ENCODE assay signal across 26 cellular contexts in genomic region chr14:51781352-51781751, GRCh38.
"Had no signal": no experiment of that assay in that cellular context is flagged by ENCODE, and none has a peak within 500 bp of the region (broad histone marks: within the 10 kb centered on the region; RNA-seq: fewer than 3 reads in every experiment).

No MANE protein-coding gene starts in this region.

- ATAC-seq: natural killer cell treated with Interleukin-12 subunit alpha and Interleukin-12 subunit beta and Interleukin-15 and Interleukin-18, amount 100 ng/mL, for 72 hours; pancreas; sciatic nerve; stimulated activated naive B cell treated with anti-CD40 and anti-IgM and Interleukin-4, amounts not matched to agents 10 μg/mL and 1 μg/mL and 100 μg/mL, for 72 hours had no signal

- H3K27ac Mint-ChIP-seq: natural killer cell treated with Interleukin-12 subunit alpha and Interleukin-12 subunit beta and Interleukin-15 and Interleukin-18, amount 100 ng/mL, for 72 hours; nephron progenitor cell; stimulated activated naive B cell treated with anti-CD40 and anti-IgM and Interleukin-4, amounts not matched to agents 10 μg/mL and 1 μg/mL and 100 μg/mL, for 72 hours had no signal

- H3K4me3 ChIP-seq: pancreas, prostate gland, right atrium auricular region, skin epidermis, smooth muscle cell, spleen, stomach, thoracic aorta, thyroid gland, tibial nerve, upper lobe of left lung, vagina had no signal

- H3K4me3 Mint-ChIP-seq: natural killer cell treated with Interleukin-12 subunit alpha and Interleukin-12 subunit beta and Interleukin-15 and Interleukin-18, amount 100 ng/mL, for 72 hours; nephron progenitor cell; neural crest cell; stimulated activated naive B cell treated with anti-CD40 and anti-IgM and Interleukin-4, amounts not matched to agents 10 μg/mL and 1 μg/mL and 100 μg/mL, for 72 hours; stimulated activated naive CD8-positive, alpha-beta T cell treated with anti-CD3 and anti-CD28 coated beads, Interleukin-15, Interleukin-2, amounts not matched to agents 100 ng/mL and 50 ng/mL, for 24 hours had no signal

- H3K36me3 Mint-ChIP-seq: stimulated activated naive B cell treated with anti-CD40 and anti-IgM and Interleukin-4, amounts not matched to agents 10 μg/mL and 1 μg/mL and 100 μg/mL, for 72 hours had no signal

- DNase-seq: nucleus accumbens; pancreas; retina; spleen; stimulated activated CD4-positive, alpha-beta T cell treated with anti-CD3 and anti-CD28 coated beads, Interleukin-12 subunit alpha, Interleukin-12 subunit beta, amount 100 ng/mL, for 4 hours; stimulated activated CD4-positive, alpha-beta T cell treated with anti-CD3 and anti-CD28 coated beads, Interleukin-1b, Interleukin-23, amount 100 ng/mL, for 48 hours; stimulated activated CD4-positive, alpha-beta T cell treated with anti-CD3 and anti-CD28 coated beads, Interleukin-4, amount 100 ng/mL, for 1 hour; stimulated activated CD4-positive, alpha-beta T cell treated with anti-CD3 and anti-CD28 coated beads, Interleukin-4, amount 100 ng/mL, for 4 hours; stimulated activated CD8-positive, alpha-beta memory T cell treated with anti-CD3 and anti-CD28 coated beads, Interleukin-4, amount 100 ng/mL, for 48 hours; stimulated activated naive B cell treated with anti-CD40 and anti-IgM and Interleukin-4, amounts not matched to agents 10 μg/mL and 1 μg/mL and 100 μg/mL, for 72 hours; stimulated activated naive CD4-positive, alpha-beta T cell treated with Interleukin-2 at 50 U/mL for 16 hours; stomach; thyroid gland; upper lobe of left lung had no signal
